9 cellular contexts compared by ENCODE assay signal in genomic region chr7:20797174-20798080, GRCh38. TPM values are rescaled to one million over a fixed set of nuclear protein-coding genes. Genes with fewer than 3 reads are reported as not detected.
A peak's percentile ranks its signal among the peaks of the same experiment; 100 is the strongest.
DNase-seq lines count a peak whose midpoint lies in the region; ATAC-seq and TF ChIP-seq lines count a peak whose summit lies in the region.
"Had no signal": no experiment of that assay in that cellular context is flagged by ENCODE, and none has a peak within 500 bp of the region (broad histone marks: within the 10 kb centered on the region; RNA-seq: fewer than 3 reads in every experiment).

No MANE protein-coding gene starts in this region.

- CTCF ChIA-PET in WTC11 (lab: Charles Lee) = interaction anchor here (0.5 to 1.2 kb wide), 6 partner anchors 12 to 456 kb away, joined by 3 to 6 read pairs (median 4); no protein-coding TSS in a partner anchor

- ATAC-seq in WTC11 (peak; percentile 40), right cardiac atrium (peak; percentile 44 to 60)

- TF ChIP-seq POLR2A in spleen (IDR thresholded peaks at IDR 0.05) (no peak), thyroid gland (IDR thresholded peaks at IDR 0.05) (no peak)

- WGBS in right cardiac atrium = 3% methylated on average over 58 of the region's 58 CpGs
- WGBS in spleen, 5 donors = 2 to 9% (median 3%) methylated on average over 37 to 58 of the region's 58 CpGs
- WGBS in thyroid gland, 2 donors = 5 to 7% methylated on average over 40 to 47 of the region's 58 CpGs

- POLR2A ChIA-PET in WTC11 (lab: Charles Lee) = interaction anchor here (1.2 to 1.7 kb wide), 3 partner anchors 11 to 22 kb away, joined by 4 to 16 read pairs (median 7); partner anchors contain the start of gene SP8

- H3K4me3 ChIP-seq in right cardiac atrium (ENCODE audit: low read length) (peak overlapping the region; percentile 76), spleen (peak overlapping the region; percentile 26 to 74 (median 50)), thyroid gland (replicated peaks in 1 of 3) (peak overlapping the region in 1 of 3 donors; percentile 41)

- intact Hi-C loops in right cardiac atrium (cut with DNase I) (no loop called here), spleen (cut with DNase I; ENCODE audit: low total_unique reads) (no loop called here), thyroid gland (cut with DNase I) (no loop called here)

- H3K4me3 Mint-ChIP-seq in HFFc6 (peak overlapping the region; percentile 83), WTC11 (peak overlapping the region; percentile 81)

- H3K27me3 Mint-ChIP-seq in HFFc6 (ENCODE audit: insufficient read depth) (peaks cover 31% of the 10 kb centered on the region), WTC11 (ENCODE audit: low read depth) (peaks cover 31% of the 10 kb centered on the region)

- H3K27ac ChIP-seq in right cardiac atrium (ENCODE audit: low read length) (no peak overlapping the region), spleen (no peak overlapping the region), thyroid gland (no peak overlapping the region)

- H3K36me3 ChIP-seq in spleen = no peaks in the 10 kb centered on the region
- H3K36me3 ChIP-seq in thyroid gland = no peaks in the 10 kb centered on the region

- H3K9me3 Mint-ChIP-seq in HFFc6 (no peaks in the 10 kb centered on the region), WTC11 (no peaks in the 10 kb centered on the region)

- H3K9me3 ChIP-seq in right cardiac atrium (ENCODE audit: control insufficient read depth, low read length) (peaks cover 1% of the 10 kb centered on the region), spleen (peaks cover 0 to 23% (median 0%) of the 10 kb centered on the region in 8 donors), thyroid gland (no peaks in the 10 kb centered on the region)

- TF ChIP-seq CTCF in HFFc6 (IDR thresholded peaks at IDR 0.05) = no peak
- no peak for TF ChIP-seq CTCF in WTC11 (IDR thresholded peaks at IDR 0.05)
- TF ChIP-seq CTCF in spleen (IDR thresholded peaks at IDR 0.05 in 8 of 11, conservative IDR thresholded peaks at IDR 0.05 in 3 of 11) = no peak
- no peak for TF ChIP-seq CTCF in thyroid gland (IDR thresholded peaks at IDR 0.05)

- H3K27ac Mint-ChIP-seq in HFFc6 (no peak overlapping the region), WTC11 (peak overlapping the region; percentile 22)

- peak; percentile 66 for DNase-seq in NCI-H82 (lab: John Stamatoyannopoulos, UW)
- DNase-seq in NCI-H82 treated with DMSO at 0.1 percent for 48 hours (lab: John Stamatoyannopoulos, UW; ENCODE audit: unreplicated experiment) = no peak
- DNase-seq in HFFc6 = no peak
- peak; percentile 9 for DNase-seq in MV-4-11 (lab: John Stamatoyannopoulos, UW)
- peak; percentile 71 for DNase-seq in WTC11 (ENCODE audit: low spot score)
- no peak for DNase-seq in right cardiac atrium
- no peak for DNase-seq in spleen
- no peak for DNase-seq in thyroid gland
- DNase-seq: DND-41 had no signal

- no peaks in the 10 kb centered on the region for H3K36me3 Mint-ChIP-seq in HFFc6 (ENCODE audit: low read depth)
- no peaks in the 10 kb centered on the region for H3K36me3 Mint-ChIP-seq in WTC11

- H3K4me1 ChIP-seq in right cardiac atrium (ENCODE audit: control insufficient read depth, insufficient read depth, low read length) = peaks cover 2% of the 10 kb centered on the region
- H3K4me1 ChIP-seq in spleen = peaks cover 5 to 29% (median 22%) of the 10 kb centered on the region in 6 donors
- H3K4me1 ChIP-seq in thyroid gland = peaks cover 7 to 14% of the 10 kb centered on the region in 2 donors

- peaks cover 5% of the 10 kb centered on the region for H3K4me1 Mint-ChIP-seq in HFFc6 (ENCODE audit: low read depth)
- peaks cover 70% of the 10 kb centered on the region for H3K4me1 Mint-ChIP-seq in WTC11

- H3K27me3 ChIP-seq in right cardiac atrium (ENCODE audit: control insufficient read depth, insufficient read depth) (peaks cover 13% of the 10 kb centered on the region), spleen (replicated peaks in 1 of 7) (peaks cover 8 to 100% (median 70%) of the 10 kb centered on the region in 7 donors), thyroid gland (peaks cover 53% of the 10 kb centered on the region)

TF ChIP-seq in WTC11, 78 proteins besides CTCF, POLR2A, EP300 and RAD21 (continues in another document):
- peak; percentile 99 for TF ChIP-seq ZNF121 (CRISPR knock-in tag; IDR thresholded peaks at IDR 0.05)
- no peak for TF ChIP-seq SOX15 (CRISPR knock-in tag; IDR thresholded peaks at IDR 0.05)
- TF ChIP-seq GRHL2 (CRISPR knock-in tag; IDR thresholded peaks at IDR 0.05; ENCODE audit: insufficient replicate concordance, severe bottlenecking) = no peak
- TF ChIP-seq ZNF671 (CRISPR knock-in tag; IDR thresholded peaks at IDR 0.05) = no peak
- TF ChIP-seq, protein P1, sequence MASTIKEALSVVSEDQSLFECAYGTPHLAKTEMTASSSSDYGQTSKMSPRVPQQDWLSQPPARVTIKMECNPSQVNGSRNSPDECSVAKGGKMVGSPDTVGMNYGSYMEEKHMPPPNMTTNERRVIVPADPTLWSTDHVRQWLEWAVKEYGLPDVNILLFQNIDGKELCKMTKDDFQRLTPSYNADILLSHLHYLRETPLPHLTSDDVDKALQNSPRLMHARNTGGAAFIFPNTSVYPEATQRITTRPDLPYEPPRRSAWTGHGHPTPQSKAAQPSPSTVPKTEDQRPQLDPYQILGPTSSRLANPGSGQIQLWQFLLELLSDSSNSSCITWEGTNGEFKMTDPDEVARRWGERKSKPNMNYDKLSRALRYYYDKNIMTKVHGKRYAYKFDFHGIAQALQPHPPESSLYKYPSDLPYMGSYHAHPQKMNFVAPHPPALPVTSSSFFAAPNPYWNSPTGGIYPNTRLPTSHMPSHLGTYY (CRISPR knock-in tag; IDR thresholded peaks at IDR 0.05) = no peak
- no peak for TF ChIP-seq ATF6 (CRISPR knock-in tag; IDR thresholded peaks at IDR 0.05)
- no peak for TF ChIP-seq ARID4B (CRISPR knock-in tag; IDR thresholded peaks at IDR 0.05; ENCODE audit: borderline replicate concordance)
- TF ChIP-seq, protein P2, sequence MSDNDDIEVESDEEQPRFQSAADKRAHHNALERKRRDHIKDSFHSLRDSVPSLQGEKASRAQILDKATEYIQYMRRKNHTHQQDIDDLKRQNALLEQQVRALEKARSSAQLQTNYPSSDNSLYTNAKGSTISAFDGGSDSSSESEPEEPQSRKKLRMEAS (CRISPR knock-in tag; IDR thresholded peaks at IDR 0.05) = peak; percentile 30; the same call in 1 of the 2 replicates

RNA-seq across cellular contexts. Expression of gene SP8, which starts 10.7 kb away (rescaled TPM):
- not detected for total RNA-seq in HFFc6 (2021; fragmentation: NEBNext Ultra II Directional; extraction: Animal tissue kit (Norgen Biotek cat#: 25700))
- total RNA-seq in WTC11 (2021) (44.1 to 63.6 TPM (median 45.9 TPM) in 3 replicates), right cardiac atrium (not detected), spleen (not detected), thyroid gland (not detected)
- polyA plus RNA-seq in right cardiac atrium (not detected), spleen (not detected)

Comparison
In these comparisons a context has a peak if more than half of its experiments do, and no peak if none do; other contexts are left out.
1. DNase-seq: peak in NCI-H82 (single experiment), MV-4-11 (single experiment) and WTC11 (single experiment); none in NCI-H82 treated with DMSO at 0.1 percent for 48 hours (single experiment), HFFc6 (single experiment), right cardiac atrium (0 of 3), spleen (single experiment) and thyroid gland (0 of 2).
2. RNA of gene SP8, which starts 10.7 kb away (total RNA-seq): 44.1 to 63.6 TPM in WTC11; not detected in HFFc6, not detected in right cardiac atrium, not detected in spleen and not detected in thyroid gland; every median in the first group is over 10 times any median in the second.